8 cellular contexts compared by ENCODE assay signal in the genomic region with DNA sequence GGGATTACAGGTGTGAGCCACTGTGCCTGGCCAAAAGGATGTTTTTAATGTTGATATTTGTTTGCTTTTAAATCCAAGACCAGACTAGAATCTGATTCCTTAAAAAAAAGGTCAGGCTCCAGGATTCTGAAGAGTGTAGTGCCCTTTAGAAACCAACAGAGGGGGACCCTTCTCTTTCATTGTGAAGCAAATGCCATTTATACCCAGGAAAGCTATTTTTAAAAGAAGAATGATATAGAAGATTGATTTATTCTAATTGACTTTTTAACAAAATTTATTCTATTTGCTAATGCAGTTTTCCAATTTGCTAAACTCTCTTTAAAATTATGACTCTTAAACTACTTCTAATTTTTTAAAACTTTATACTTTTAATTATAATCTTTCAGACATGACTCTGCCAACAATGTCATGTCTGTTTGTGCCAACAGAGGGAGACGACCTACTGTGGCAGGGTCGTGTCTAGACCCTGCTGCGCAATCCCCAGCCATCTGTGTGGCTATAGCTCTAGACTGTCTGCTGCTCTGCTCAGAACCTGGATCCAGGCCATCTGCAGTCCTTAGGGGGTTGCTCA.
A peak's percentile ranks its signal among the peaks of the same experiment; 100 is the strongest.
DNase-seq lines count a peak whose midpoint lies in the region; ATAC-seq and TF ChIP-seq lines count a peak whose summit lies in the region.

No MANE protein-coding gene starts in this region.

- H3K27me3 ChIP-seq in colonic mucosa (no peaks in the 10 kb centered on the region), ovary (no peaks in the 10 kb centered on the region)

- no peaks in the 10 kb centered on the region for H3K36me3 ChIP-seq in colonic mucosa
- H3K36me3 ChIP-seq in mucosa of descending colon (ENCODE audit: low read depth): no peaks in the 10 kb centered on the region
- no peaks in the 10 kb centered on the region for H3K36me3 ChIP-seq in ovary

- intact Hi-C loops in colonic mucosa (cut with DNase I) (loop anchor here (5.0 kb wide), 1 partner anchor 649 kb away; no protein-coding TSS in a partner anchor), mucosa of descending colon (cut with DNase I, micrococcal nuclease) (loop anchor here in 1 of 2 donors (10.0 kb wide), 1 partner anchor 91 kb away; no protein-coding TSS in a partner anchor), ovary (cut with DNase I) (loop anchor here in 2 of 4 donors (10.0 kb wide), 2 partner anchors 91 to 621 kb away; no protein-coding TSS in a partner anchor)

- DNase-seq in EH (ENCODE audit: low read depth) (peak; percentile 63), NCI-H748 treated with DMSO at 0.1 percent for 48 hours (lab: John Stamatoyannopoulos, UW) (peak; percentile 67), colonic mucosa (no peak), mucosa of descending colon (peak in 1 of 3 donors; percentile 6), T1000 (lab: John Stamatoyannopoulos, UW) (no peak), ovary (no peak)

- H3K9me3 ChIP-seq in colonic mucosa (no peaks in the 10 kb centered on the region), mucosa of descending colon (no peaks in the 10 kb centered on the region), ovary (no peaks in the 10 kb centered on the region)

- no peak overlapping the region for H3K9ac ChIP-seq in colonic mucosa (ENCODE audit: low read depth in 2 of 2, low read length in 2 of 2)

- TF ChIP-seq CTCF in colonic mucosa (IDR thresholded peaks at IDR 0.05) (peak; percentile 50), mucosa of descending colon (IDR thresholded peaks at IDR 0.05) (no peak), ovary (IDR thresholded peaks at IDR 0.05) (peak in 1 of 3 donors; percentile 46)

- 42 to 46% (median 46%) methylated on average over 3 of the region's 3 CpGs for WGBS in ovary, 3 donors

- TF ChIP-seq POLR2A in ovary (IDR thresholded peaks at IDR 0.05): no peak

- no peak overlapping the region for H3K4me3 ChIP-seq in colonic mucosa
- no peak overlapping the region for H3K4me3 ChIP-seq in mucosa of descending colon
- no peak overlapping the region for H3K4me3 ChIP-seq in ovary

- ATAC-seq in HG03159 (IDR thresholded peaks at IDR 0.05; ENCODE audit: unreplicated experiment) (peak; percentile 45), mucosa of descending colon (peak; percentile 49), HG02571 (IDR thresholded peaks at IDR 0.05; ENCODE audit: unreplicated experiment) (no peak)

- H3K4me1 ChIP-seq in colonic mucosa (no peaks in the 10 kb centered on the region), mucosa of descending colon (ENCODE audit: low read depth) (no peaks in the 10 kb centered on the region), ovary (ENCODE audit: insufficient read depth) (no peaks in the 10 kb centered on the region)

- H3K27ac ChIP-seq in colonic mucosa (no peak overlapping the region), ovary (no peak overlapping the region)

- TF ChIP-seq EP300 in ovary (IDR thresholded peaks at IDR 0.05): no peak

Comparison
In these comparisons a context has a peak if more than half of its experiments do, and no peak if none do; other contexts are left out.
1. DNase-seq: peak in EH (single experiment) and NCI-H748 treated with DMSO at 0.1 percent for 48 hours (single experiment); none in colonic mucosa (single experiment), T1000 (single experiment) and ovary (0 of 5).